In genomic region chr4:183098723-183099536, GRCh38 we compare ENCODE assay signal across 8 cellular contexts. TPM values are rescaled to one million over a fixed set of nuclear protein-coding genes. Genes with fewer than 3 reads are reported as not detected.
DNase-seq lines count a peak whose midpoint lies in the region; ATAC-seq and TF ChIP-seq lines count a peak whose summit lies in the region.

WWC2 (plus strand) TSS chr4:183099257; CDS start chr4:183099492, 235 bp downstream.

- DNase-seq in Caki2 (ENCODE audit: low read depth) (peak; percentile 95), MM.1S (peak; percentile 88), T1000 (lab: John Stamatoyannopoulos, UW) (peak; percentile 71), astrocyte of the cerebellum (ENCODE audit: low read depth) (peak; percentile 82), left ventricle myocardium superior (peak; percentile 95), pons (ENCODE audit: low spot score) (peak; percentile 72), upper lobe of left lung (peak; percentile 93 to 97)

- H3K4me1 ChIP-seq in MM.1S (ENCODE audit: low read length) (no peaks in the 10 kb centered on the region; the same call in 1 of the 2 replicates), upper lobe of left lung (peaks cover 6 to 24% (median 21%) of the 10 kb centered on the region in 4 donors)

- peak within 1 kb of the TSS; percentile 87 for H3K4me2 ChIP-seq in MM.1S (ENCODE audit: low read depth, low read length)

- peak in 1 of 4 donors; percentile 66 for TF ChIP-seq EP300 in upper lobe of left lung (IDR thresholded peaks at IDR 0.05)

- ATAC-seq in GM21825 (IDR thresholded peaks at IDR 0.05; ENCODE audit: unreplicated experiment) (peak; percentile 75), left ventricle myocardium superior (peak; percentile 93), upper lobe of left lung (ENCODE audit: low FRiP score in 2 of 2) (peak; percentile 94 to 96)

- 0 to 1% methylated on average over 35 to 56 of the region's 102 CpGs for WGBS in upper lobe of left lung, 2 donors

- in situ Hi-C loops in Caki2 (cut with HindIII; ENCODE audit: low pct_unique_long_range_greater_than_20kb, low sequenced_read_pairs): no loop called here
- in situ Hi-C loops in astrocyte of the cerebellum (cut with HindIII; ENCODE audit: low sequenced_read_pairs): no loop called here

- H3K9me2 ChIP-seq in MM.1S (replicated peaks; ENCODE audit: insufficient read depth, low read length): no peaks in the 10 kb centered on the region

- peaks cover 22% of the 10 kb centered on the region for H3K27me3 ChIP-seq in MM.1S (replicated peaks; ENCODE audit: insufficient read depth, low read length)
- peaks cover 0 to 10% (median 0%) of the 10 kb centered on the region in 4 donors for H3K27me3 ChIP-seq in upper lobe of left lung

- H3K9ac ChIP-seq in MM.1S (ENCODE audit: low read length): peak within 1 kb of the TSS; percentile 62; the same call in 1 of the 2 replicates

- no peak for TF ChIP-seq CTCF in MM.1S (IDR thresholded peaks at IDR 0.05; ENCODE audit: low read length)
- no peak for TF ChIP-seq CTCF in astrocyte of the cerebellum (IDR thresholded peaks at IDR 0.05; ENCODE audit: low read depth, low read length, missing control alignments)
- TF ChIP-seq CTCF in upper lobe of left lung (IDR thresholded peaks at IDR 0.05): peak in 4 of 6 experiments; percentile 15 to 69 (median 56)

- H3K27ac ChIP-seq in MM.1S (ENCODE audit: low read length) (peak within 1 kb of the TSS; percentile 81; the same call in 1 of the 2 replicates), upper lobe of left lung (peak within 1 kb of the TSS; percentile 95 to 99 (median 98))

- H3F3A ChIP-seq in MM.1S (ENCODE audit: insufficient read depth, low read length): peaks cover 5% of the 10 kb centered on the region

- no peaks in the 10 kb centered on the region for H4K20me1 ChIP-seq in MM.1S (ENCODE audit: insufficient read depth, low read length)

- H2AFZ ChIP-seq in MM.1S (ENCODE audit: low read length): peak within 1 kb of the TSS; percentile 99

- peak in 3 of 4 donors; percentile 64 to 91 (median 76) for TF ChIP-seq POLR2A in upper lobe of left lung (IDR thresholded peaks at IDR 0.05)

- H3K36me3 ChIP-seq in MM.1S (replicated peaks; ENCODE audit: insufficient read depth, low read length) (no peaks in the 10 kb centered on the region), upper lobe of left lung (no peaks in the 10 kb centered on the region)

- peaks cover 4% of the 10 kb centered on the region; the same call in 1 of the 2 replicates for H3K79me2 ChIP-seq in MM.1S (ENCODE audit: low read length)

- H3K9me3 ChIP-seq in MM.1S (replicated peaks; ENCODE audit: insufficient read depth, low read length) (no peaks in the 10 kb centered on the region), upper lobe of left lung (no peaks in the 10 kb centered on the region)

- H3K4me3 ChIP-seq in MM.1S (ENCODE audit: low read length) (peak within 1 kb of the TSS; percentile 83), astrocyte of the cerebellum (ENCODE audit: low read depth, low read length) (peak within 1 kb of the TSS; percentile 87), upper lobe of left lung (peak within 1 kb of the TSS; percentile 62 to 90 (median 74))

- intact Hi-C loops in left ventricle myocardium superior (cut with micrococcal nuclease): no loop called here

RNA-seq across cellular contexts. Expression of gene WWC2, which starts in this region (rescaled TPM):
- 4.9 and 8.3 TPM in 2 replicates for total RNA-seq in Caki2 (2014; rRNA removed; shearing (Covaris generic); ENCODE audit: low replicate concordance)
- total RNA-seq in left ventricle myocardium superior (38.0 TPM), upper lobe of left lung (100 to 1,000 TPM in 5 of 6 donors, 10 to 100 TPM in 1; 87.0 to 179 (median 121) TPM)

Comparison
In these comparisons a context has a peak if more than half of its experiments do, and no peak if none do; other contexts are left out.
1. Peak in every context shown above with its lines: DNase-seq, ATAC-seq, H3K4me3 ChIP-seq and H3K27ac ChIP-seq.
2. CTCF ChIP-seq: peak in upper lobe of left lung (4 of 6); none in MM.1S (single experiment) and astrocyte of the cerebellum (single experiment).